ENCODE assay signal across 18 cellular contexts in the genomic region with DNA sequence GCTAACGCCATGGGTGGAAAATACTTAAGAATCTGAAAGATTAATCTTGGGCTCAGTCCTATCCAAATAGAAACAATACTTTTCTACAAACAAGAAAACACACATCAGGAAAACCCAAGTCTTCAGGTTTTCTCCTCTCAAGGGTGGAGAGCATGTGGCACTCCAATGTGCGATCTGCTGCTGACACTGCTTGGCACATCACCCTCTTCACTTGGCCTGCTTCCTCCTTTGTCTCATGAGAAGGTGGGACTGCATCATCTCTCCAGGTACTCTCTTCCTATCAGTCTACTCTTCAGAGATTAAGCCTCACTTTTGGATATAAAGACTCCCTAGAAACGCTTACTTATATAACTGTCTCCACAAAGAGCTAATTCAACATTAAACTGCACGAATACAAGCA.
"Had no signal": no experiment of that assay in that cellular context is flagged by ENCODE, and none has a peak within 500 bp of the region (broad histone marks: within the 10 kb centered on the region; RNA-seq: fewer than 3 reads in every experiment).

No MANE protein-coding gene starts in this region.

- FAIRE-seq: urothelium cell line had no signal

- H3K36me3 Mint-ChIP-seq: activated naive CD8-positive, alpha-beta T cell had no signal

- H3K27me3 ChIP-seq: ovary, sigmoid colon, spleen had no signal

- H3K9me3 Mint-ChIP-seq: activated T-cell treated with anti-CD3 and anti-CD28 coated beads, Interleukin-2, amount 50 U/mL, for 24 hours; mesothelial cell of epicardium; neural crest cell; T-cell had no signal

- H3K27ac Mint-ChIP-seq: activated naive CD8-positive, alpha-beta T cell; mesothelial cell of epicardium had no signal

- H3K4me3 ChIP-seq: ovary, sigmoid colon, spleen, thoracic aorta had no signal

- H3K27ac ChIP-seq: ovary, sigmoid colon, spleen, thoracic aorta had no signal

- DNase-seq: activated CD4-positive, CD25-positive, alpha-beta regulatory T cell treated with anti-CD3 and anti-CD28 coated beads, Interleukin-2, amount 50 U/mL, for 72 hours; activated gamma-delta T cell; activated T-cell treated with anti-CD3 and anti-CD28 coated beads, Interleukin-2, amount 50 U/mL, for 24 hours; amniotic stem cell; central memory CD4-positive, alpha-beta T cell; effector CD8-positive, alpha-beta T cell; foreskin melanocyte; kidney glomerular epithelial cell; ovary; sigmoid colon; spleen; T-cell; T1000 had no signal

- H3K4me1 Mint-ChIP-seq: mesothelial cell of epicardium, neural crest cell had no signal

- H3K9me3 ChIP-seq: ovary, sigmoid colon, spleen, thoracic aorta had no signal

- H3K36me3 ChIP-seq: ovary, sigmoid colon, thoracic aorta had no signal

- H3K27me3 Mint-ChIP-seq: activated naive CD8-positive, alpha-beta T cell; activated T-cell treated with anti-CD3 and anti-CD28 coated beads, Interleukin-2, amount 50 U/mL, for 24 hours; T-cell had no signal

- H3K4me3 Mint-ChIP-seq: activated naive CD8-positive, alpha-beta T cell; activated T-cell treated with anti-CD3 and anti-CD28 coated beads, Interleukin-2, amount 50 U/mL, for 24 hours; mesothelial cell of epicardium; neural crest cell; T-cell had no signal

- ATAC-seq: T-cell had no signal

- H3K4me1 ChIP-seq: sigmoid colon had no signal
